ENCODE assay signal across 10 cellular contexts in genomic region chr17:1967092-1967662, GRCh38. TPM values are rescaled to one million over a fixed set of nuclear protein-coding genes. Genes with fewer than 3 reads are reported as not detected.
DNase-seq lines count a peak whose midpoint lies in the region; ATAC-seq lines count a peak whose summit lies in the region.
"Had no signal": no experiment of that assay in that cellular context is flagged by ENCODE, and none has a peak within 500 bp of the region (broad histone marks: within the 10 kb centered on the region; RNA-seq: fewer than 3 reads in every experiment).

No MANE protein-coding gene starts in this region.

- H3K27ac Mint-ChIP-seq in activated CD4-positive, alpha-beta T cell treated with anti-CD3 and anti-CD28 coated beads, Interleukin-2, amount 10 ng/mL, durations not matched to agents 7 days and 5 days, result peak overlapping the region; percentile 62
- peak overlapping the region; percentile 39 for H3K27ac Mint-ChIP-seq in central memory CD8-positive, alpha-beta T cell (ENCODE audit: low read depth)
- peak overlapping the region; percentile 41 for H3K27ac Mint-ChIP-seq in stimulated activated effector memory CD8-positive, alpha-beta T cell treated with anti-CD3 and anti-CD28 coated beads, Interleukin-12 subunit alpha, Interleukin-12 subunit beta, amount 100 ng/mL, for 72 hours

- CTCF ChIA-PET in activated CD4-positive, alpha-beta T cell treated with anti-CD3 and anti-CD28 coated beads, Interleukin-2, amount 10 ng/mL, durations not matched to agents 7 days and 5 days (lab: Charles Lee), result no interaction called here

- H3K27me3 Mint-ChIP-seq in activated CD4-positive, alpha-beta T cell treated with anti-CD3 and anti-CD28 coated beads, Interleukin-2, amount 10 ng/mL, durations not matched to agents 7 days and 5 days, result peaks cover 16% of the 10 kb centered on the region
- peaks cover 60% of the 10 kb centered on the region for H3K27me3 Mint-ChIP-seq in central memory CD8-positive, alpha-beta T cell

- ATAC-seq in central memory CD8-positive, alpha-beta T cell (replicated peaks; ENCODE audit: extremely low read depth, poor library complexity, severe bottlenecking), result no peak
- ATAC-seq in stimulated activated effector memory CD8-positive, alpha-beta T cell treated with anti-CD3 and anti-CD28 coated beads, Interleukin-12 subunit alpha, Interleukin-12 subunit beta, amount 100 ng/mL, for 72 hours, result peak; percentile 57

- H3K4me3 Mint-ChIP-seq in activated CD4-positive, alpha-beta T cell treated with anti-CD3 and anti-CD28 coated beads, Interleukin-2, amount 10 ng/mL, durations not matched to agents 7 days and 5 days, result no peak overlapping the region
- no peak overlapping the region for H3K4me3 Mint-ChIP-seq in central memory CD8-positive, alpha-beta T cell
- no peak overlapping the region for H3K4me3 Mint-ChIP-seq in stimulated activated effector memory CD8-positive, alpha-beta T cell treated with anti-CD3 and anti-CD28 coated beads, Interleukin-12 subunit alpha, Interleukin-12 subunit beta, amount 100 ng/mL, for 72 hours

- H3K4me1 Mint-ChIP-seq in activated CD4-positive, alpha-beta T cell treated with anti-CD3 and anti-CD28 coated beads, Interleukin-2, amount 10 ng/mL, durations not matched to agents 7 days and 5 days, result peaks cover 9% of the 10 kb centered on the region
- H3K4me1 Mint-ChIP-seq in central memory CD8-positive, alpha-beta T cell, result peaks cover 13% of the 10 kb centered on the region
- H3K4me1 Mint-ChIP-seq in stimulated activated effector memory CD8-positive, alpha-beta T cell treated with anti-CD3 and anti-CD28 coated beads, Interleukin-12 subunit alpha, Interleukin-12 subunit beta, amount 100 ng/mL, for 72 hours, result peaks cover 13% of the 10 kb centered on the region

- no peak for DNase-seq in activated CD4-positive, alpha-beta T cell treated with anti-CD3 and anti-CD28 coated beads, Interleukin-2, amount 10 ng/mL, durations not matched to agents 7 days and 5 days
- DNase-seq in activated CD4-positive, alpha-beta T cell treated with anti-CD3 and anti-CD28 coated beads for 48 hours, result no peak
- DNase-seq in NCI-H1694 treated with DMSO at 0.1 percent for 48 hours (lab: John Stamatoyannopoulos, UW), result peak; percentile 30
- DNase-seq in central memory CD8-positive, alpha-beta T cell (ENCODE audit: low spot score in 2 of 2), result no peak
- DNase-seq in stimulated activated effector memory CD8-positive, alpha-beta T cell treated with anti-CD3 and anti-CD28 coated beads, Interleukin-12 subunit alpha, Interleukin-12 subunit beta, amount 100 ng/mL, for 72 hours (ENCODE audit: low spot score in 2 of 2), result no peak
- DNase-seq in pons (ENCODE audit: low spot score), result no peak
- no peak for DNase-seq in HPDE6-E6E7 (ENCODE audit: extremely low spot score)
- DNase-seq in KBM-7, result no peak
- DNase-seq: ovary had no signal

- POLR2A ChIA-PET in activated CD4-positive, alpha-beta T cell treated with anti-CD3 and anti-CD28 coated beads, Interleukin-2, amount 10 ng/mL, durations not matched to agents 7 days and 5 days (lab: Charles Lee), result no interaction called here

- in situ Hi-C loops in KBM-7 (cut with MboI; ENCODE audit: low pct_unique_long_range_greater_than_20kb, low sequenced_read_pairs), result no loop called here

- peaks cover 12% of the 10 kb centered on the region for H3K9me3 Mint-ChIP-seq in activated CD4-positive, alpha-beta T cell treated with anti-CD3 and anti-CD28 coated beads, Interleukin-2, amount 10 ng/mL, durations not matched to agents 7 days and 5 days
- H3K9me3 Mint-ChIP-seq in central memory CD8-positive, alpha-beta T cell, result no peaks in the 10 kb centered on the region
- no peaks in the 10 kb centered on the region for H3K9me3 Mint-ChIP-seq in stimulated activated effector memory CD8-positive, alpha-beta T cell treated with anti-CD3 and anti-CD28 coated beads, Interleukin-12 subunit alpha, Interleukin-12 subunit beta, amount 100 ng/mL, for 72 hours

- no peaks in the 10 kb centered on the region for H3K36me3 Mint-ChIP-seq in activated CD4-positive, alpha-beta T cell treated with anti-CD3 and anti-CD28 coated beads, Interleukin-2, amount 10 ng/mL, durations not matched to agents 7 days and 5 days (ENCODE audit: low read depth)
- no peaks in the 10 kb centered on the region for H3K36me3 Mint-ChIP-seq in central memory CD8-positive, alpha-beta T cell (ENCODE audit: insufficient read depth)
- H3K36me3 Mint-ChIP-seq in stimulated activated effector memory CD8-positive, alpha-beta T cell treated with anti-CD3 and anti-CD28 coated beads, Interleukin-12 subunit alpha, Interleukin-12 subunit beta, amount 100 ng/mL, for 72 hours, result no peaks in the 10 kb centered on the region

RNA-seq across cellular contexts. Expression of gene RTN4RL1, which starts 58.0 kb away (rescaled TPM):
- under 1 TPM; 0.19 to 0.20 TPM for total RNA-seq in activated CD4-positive, alpha-beta T cell treated with anti-CD3 and anti-CD28 coated beads, Interleukin-2, amount 10 ng/mL, durations not matched to agents 7 days and 5 days
- total RNA-seq: SJSA1 had no signal
